1 cellular context compared by ENCODE assay signal in genomic region chr16:15608398-15609285, GRCh38.
A peak's percentile ranks its signal among the peaks of the same experiment; 100 is the strongest.
TF ChIP-seq lines count a peak whose summit lies in the region.

No MANE protein-coding gene starts in this region.

TF ChIP-seq in HepG2, 621 proteins besides CTCF, POLR2A, EP300 and RAD21 (continued from another document and continues in another):
- TF ChIP-seq FOXK2 (IDR thresholded peaks at IDR 0.05) (peak; percentile 48; the same call in 1 of the 2 replicates), GABPA (IDR thresholded peaks at IDR 0.05; ENCODE audit: low read depth, low read length) (no peak), GABPA (CRISPR knock-in tag; IDR thresholded peaks at IDR 0.05; ENCODE audit: low read depth) (peak; percentile 65), SP5 (CRISPR knock-in tag; IDR thresholded peaks at IDR 0.05; ENCODE audit: borderline replicate concordance, low read depth) (peak; percentile 52; the same call in 1 of the 2 replicates), KLF12 (CRISPR knock-in tag; IDR thresholded peaks at IDR 0.05; ENCODE audit: borderline replicate concordance) (no peak), NONO (IDR thresholded peaks at IDR 0.05) (no peak), NONO (CRISPR knock-in tag; conservative IDR thresholded peaks at IDR 0.05) (0 out of 2 replicates have a peak, but pooled peaks have one; percentile 48), NFKBIZ (CRISPR knock-in tag; IDR thresholded peaks at IDR 0.05) (0 out of 2 replicates have a peak, but pooled peaks have one; percentile 59), KLF9 (CRISPR knock-in tag; IDR thresholded peaks at IDR 0.05; ENCODE audit: low read depth) (peak; percentile 58; the same call in 1 of the 2 replicates), ZBTB8A (CRISPR knock-in tag; IDR thresholded peaks at IDR 0.05; ENCODE audit: borderline replicate concordance, low read depth) (no peak), TBL1XR1 (IDR thresholded peaks at IDR 0.05; ENCODE audit: borderline replicate concordance, low read length, partially characterized antibody) (peak; percentile 94), ZNF362 (CRISPR knock-in tag; IDR thresholded peaks at IDR 0.05; ENCODE audit: borderline replicate concordance) (peak; percentile 98), KMT2B (CRISPR knock-in tag; IDR thresholded peaks at IDR 0.05) (no peak), SOX6 (IDR thresholded peaks at IDR 0.05) (no peak), SOX6 (CRISPR knock-in tag; IDR thresholded peaks at IDR 0.05) (peak; percentile 93), HIVEP1 (CRISPR knock-in tag; IDR thresholded peaks at IDR 0.05) (0 out of 2 replicates have a peak, but pooled peaks have one; percentile 20), ATF7 (IDR thresholded peaks at IDR 0.05) (peak; percentile 36; the same call in 1 of the 2 replicates), ATF7 (CRISPR knock-in tag; IDR thresholded peaks at IDR 0.05) (no peak; the same call in 1 of the 2 replicates), ZFP82 (CRISPR knock-in tag; IDR thresholded peaks at IDR 0.05; ENCODE audit: borderline replicate concordance) (peak; percentile 86), PHF21A (CRISPR knock-in tag; IDR thresholded peaks at IDR 0.05) (peak; percentile 95), SMAD1 (CRISPR knock-in tag; IDR thresholded peaks at IDR 0.05; ENCODE audit: borderline replicate concordance, low read depth) (no peak), SOX13 (IDR thresholded peaks at IDR 0.05) (peak; percentile 55; the same call in 1 of the 2 replicates), SOX13 (CRISPR knock-in tag; conservative IDR thresholded peaks at IDR 0.05 in 1 of 2, IDR thresholded peaks at IDR 0.05 in 1 of 2) (peak in 1 of 2 experiments; percentile 86; a peak in 2 of 4 replicates), ZNF652 (CRISPR knock-in tag; IDR thresholded peaks at IDR 0.05; ENCODE audit: borderline replicate concordance, low read depth) (peak; percentile 40; the same call in 1 of the 2 replicates), MAFK (conservative IDR thresholded peaks at IDR 0.05 in 1 of 2, IDR thresholded peaks at IDR 0.05 in 1 of 2; ENCODE audit: low read length in 2 of 2) (peak; percentile 85), PCBP2 (optimal IDR thresholded peaks at IDR 0.05; ENCODE audit: low read depth, low read length, poor library complexity, severe bottlenecking) (no peak), GFI1 (CRISPR knock-in tag; IDR thresholded peaks at IDR 0.05; ENCODE audit: borderline replicate concordance) (peak; percentile 99), ZBTB21 (CRISPR knock-in tag; IDR thresholded peaks at IDR 0.05) (no peak), SMC3 (IDR thresholded peaks at IDR 0.05; ENCODE audit: low read length) (peak; percentile 64), ZNF839 (CRISPR knock-in tag; IDR thresholded peaks at IDR 0.05; ENCODE audit: borderline replicate concordance) (no peak), ZNF562 (CRISPR knock-in tag; IDR thresholded peaks at IDR 0.05; ENCODE audit: borderline replicate concordance) (no peak), ZFP90 (CRISPR knock-in tag; IDR thresholded peaks at IDR 0.05; ENCODE audit: borderline replicate concordance) (no peak), ISL2 (CRISPR knock-in tag; IDR thresholded peaks at IDR 0.05) (peak; percentile 62; the same call in 1 of the 2 replicates), ETV5 (CRISPR knock-in tag; IDR thresholded peaks at IDR 0.05; ENCODE audit: borderline replicate concordance) (peak; percentile 58; the same call in 1 of the 2 replicates), FOXJ3 (CRISPR knock-in tag; IDR thresholded peaks at IDR 0.05; ENCODE audit: borderline replicate concordance) (peak; percentile 93; the same call in 1 of the 2 replicates), PPARG (CRISPR knock-in tag; conservative IDR thresholded peaks at IDR 0.05) (peak; percentile 85), DR1 (CRISPR knock-in tag; IDR thresholded peaks at IDR 0.05) (no peak), ZMYM4 (CRISPR knock-in tag; IDR thresholded peaks at IDR 0.05) (peak; percentile 20; the same call in 1 of the 2 replicates), HNRNPLL (IDR thresholded peaks at IDR 0.05; ENCODE audit: low read depth, low read length, poor library complexity, severe bottlenecking) (no peak), ZNF350 (CRISPR knock-in tag; IDR thresholded peaks at IDR 0.05; ENCODE audit: borderline replicate concordance, low read depth) (0 out of 2 replicates have a peak, but pooled peaks have one; percentile 21), LCORL (IDR thresholded peaks at IDR 0.05) (peak; percentile 89), LCORL (CRISPR knock-in tag; IDR thresholded peaks at IDR 0.05) (peak; percentile 35; the same call in 1 of the 2 replicates), ZNF558 (CRISPR knock-in tag; IDR thresholded peaks at IDR 0.05; ENCODE audit: borderline replicate concordance) (no peak), NR2C2 (CRISPR knock-in tag; IDR thresholded peaks at IDR 0.05; ENCODE audit: borderline replicate concordance) (peak; percentile 55; the same call in 1 of the 2 replicates), ZNF3 (CRISPR knock-in tag; IDR thresholded peaks at IDR 0.05) (peak; percentile 57; the same call in 1 of the 2 replicates), ETS1 (CRISPR knock-in tag; IDR thresholded peaks at IDR 0.05) (peak; percentile 62; the same call in 1 of the 2 replicates), WIZ (CRISPR knock-in tag; IDR thresholded peaks at IDR 0.05) (peak; percentile 42; the same call in 1 of the 2 replicates), ZNF850 (CRISPR knock-in tag; conservative IDR thresholded peaks at IDR 0.05) (0 out of 2 replicates have a peak, but pooled peaks have one; percentile 51)
- TF ChIP-seq, protein P1, sequence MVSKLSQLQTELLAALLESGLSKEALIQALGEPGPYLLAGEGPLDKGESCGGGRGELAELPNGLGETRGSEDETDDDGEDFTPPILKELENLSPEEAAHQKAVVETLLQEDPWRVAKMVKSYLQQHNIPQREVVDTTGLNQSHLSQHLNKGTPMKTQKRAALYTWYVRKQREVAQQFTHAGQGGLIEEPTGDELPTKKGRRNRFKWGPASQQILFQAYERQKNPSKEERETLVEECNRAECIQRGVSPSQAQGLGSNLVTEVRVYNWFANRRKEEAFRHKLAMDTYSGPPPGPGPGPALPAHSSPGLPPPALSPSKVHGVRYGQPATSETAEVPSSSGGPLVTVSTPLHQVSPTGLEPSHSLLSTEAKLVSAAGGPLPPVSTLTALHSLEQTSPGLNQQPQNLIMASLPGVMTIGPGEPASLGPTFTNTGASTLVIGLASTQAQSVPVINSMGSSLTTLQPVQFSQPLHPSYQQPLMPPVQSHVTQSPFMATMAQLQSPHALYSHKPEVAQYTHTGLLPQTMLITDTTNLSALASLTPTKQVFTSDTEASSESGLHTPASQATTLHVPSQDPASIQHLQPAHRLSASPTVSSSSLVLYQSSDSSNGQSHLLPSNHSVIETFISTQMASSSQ (IDR thresholded peaks at IDR 0.05; ENCODE audit: low read depth), result peak; percentile 62; the same call in 1 of the 2 replicates
- TF ChIP-seq, protein P1 (CRISPR knock-in tag; IDR thresholded peaks at IDR 0.05; ENCODE audit: borderline replicate concordance), result no peak; the same call in 1 of the 2 replicates
- TF ChIP-seq, protein P2, sequence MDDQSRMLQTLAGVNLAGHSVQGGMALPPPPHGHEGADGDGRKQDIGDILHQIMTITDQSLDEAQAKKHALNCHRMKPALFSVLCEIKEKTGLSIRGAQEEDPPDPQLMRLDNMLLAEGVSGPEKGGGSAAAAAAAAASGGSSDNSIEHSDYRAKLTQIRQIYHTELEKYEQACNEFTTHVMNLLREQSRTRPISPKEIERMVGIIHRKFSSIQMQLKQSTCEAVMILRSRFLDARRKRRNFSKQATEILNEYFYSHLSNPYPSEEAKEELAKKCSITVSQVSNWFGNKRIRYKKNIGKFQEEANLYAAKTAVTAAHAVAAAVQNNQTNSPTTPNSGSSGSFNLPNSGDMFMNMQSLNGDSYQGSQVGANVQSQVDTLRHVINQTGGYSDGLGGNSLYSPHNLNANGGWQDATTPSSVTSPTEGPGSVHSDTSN (CRISPR knock-in tag; IDR thresholded peaks at IDR 0.05; ENCODE audit: borderline replicate concordance), result no peak
- TF ChIP-seq, protein P3, sequence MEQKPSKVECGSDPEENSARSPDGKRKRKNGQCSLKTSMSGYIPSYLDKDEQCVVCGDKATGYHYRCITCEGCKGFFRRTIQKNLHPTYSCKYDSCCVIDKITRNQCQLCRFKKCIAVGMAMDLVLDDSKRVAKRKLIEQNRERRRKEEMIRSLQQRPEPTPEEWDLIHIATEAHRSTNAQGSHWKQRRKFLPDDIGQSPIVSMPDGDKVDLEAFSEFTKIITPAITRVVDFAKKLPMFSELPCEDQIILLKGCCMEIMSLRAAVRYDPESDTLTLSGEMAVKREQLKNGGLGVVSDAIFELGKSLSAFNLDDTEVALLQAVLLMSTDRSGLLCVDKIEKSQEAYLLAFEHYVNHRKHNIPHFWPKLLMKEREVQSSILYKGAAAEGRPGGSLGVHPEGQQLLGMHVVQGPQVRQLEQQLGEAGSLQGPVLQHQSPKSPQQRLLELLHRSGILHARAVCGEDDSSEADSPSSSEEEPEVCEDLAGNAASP (CRISPR knock-in tag; IDR thresholded peaks at IDR 0.05; ENCODE audit: borderline replicate concordance), result 0 out of 2 replicates have a peak, but pooled peaks have one; percentile 42
- TF ChIP-seq, protein P4, sequence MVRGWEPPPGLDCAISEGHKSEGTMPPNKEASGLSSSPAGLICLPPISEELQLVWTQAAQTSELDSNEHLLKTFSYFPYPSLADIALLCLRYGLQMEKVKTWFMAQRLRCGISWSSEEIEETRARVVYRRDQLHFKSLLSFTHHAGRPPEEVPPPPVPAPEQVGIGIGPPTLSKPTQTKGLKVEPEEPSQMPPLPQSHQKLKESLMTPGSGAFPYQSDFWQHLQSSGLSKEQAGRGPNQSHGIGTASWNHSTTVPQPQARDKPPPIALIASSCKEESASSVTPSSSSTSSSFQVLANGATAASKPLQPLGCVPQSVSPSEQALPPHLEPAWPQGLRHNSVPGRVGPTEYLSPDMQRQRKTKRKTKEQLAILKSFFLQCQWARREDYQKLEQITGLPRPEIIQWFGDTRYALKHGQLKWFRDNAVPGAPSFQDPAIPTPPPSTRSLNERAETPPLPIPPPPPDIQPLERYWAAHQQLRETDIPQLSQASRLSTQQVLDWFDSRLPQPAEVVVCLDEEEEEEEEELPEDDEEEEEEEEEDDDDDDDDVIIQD (CRISPR knock-in tag; IDR thresholded peaks at IDR 0.05; ENCODE audit: low read depth), result peak; percentile 97
- TF ChIP-seq, protein P5, sequence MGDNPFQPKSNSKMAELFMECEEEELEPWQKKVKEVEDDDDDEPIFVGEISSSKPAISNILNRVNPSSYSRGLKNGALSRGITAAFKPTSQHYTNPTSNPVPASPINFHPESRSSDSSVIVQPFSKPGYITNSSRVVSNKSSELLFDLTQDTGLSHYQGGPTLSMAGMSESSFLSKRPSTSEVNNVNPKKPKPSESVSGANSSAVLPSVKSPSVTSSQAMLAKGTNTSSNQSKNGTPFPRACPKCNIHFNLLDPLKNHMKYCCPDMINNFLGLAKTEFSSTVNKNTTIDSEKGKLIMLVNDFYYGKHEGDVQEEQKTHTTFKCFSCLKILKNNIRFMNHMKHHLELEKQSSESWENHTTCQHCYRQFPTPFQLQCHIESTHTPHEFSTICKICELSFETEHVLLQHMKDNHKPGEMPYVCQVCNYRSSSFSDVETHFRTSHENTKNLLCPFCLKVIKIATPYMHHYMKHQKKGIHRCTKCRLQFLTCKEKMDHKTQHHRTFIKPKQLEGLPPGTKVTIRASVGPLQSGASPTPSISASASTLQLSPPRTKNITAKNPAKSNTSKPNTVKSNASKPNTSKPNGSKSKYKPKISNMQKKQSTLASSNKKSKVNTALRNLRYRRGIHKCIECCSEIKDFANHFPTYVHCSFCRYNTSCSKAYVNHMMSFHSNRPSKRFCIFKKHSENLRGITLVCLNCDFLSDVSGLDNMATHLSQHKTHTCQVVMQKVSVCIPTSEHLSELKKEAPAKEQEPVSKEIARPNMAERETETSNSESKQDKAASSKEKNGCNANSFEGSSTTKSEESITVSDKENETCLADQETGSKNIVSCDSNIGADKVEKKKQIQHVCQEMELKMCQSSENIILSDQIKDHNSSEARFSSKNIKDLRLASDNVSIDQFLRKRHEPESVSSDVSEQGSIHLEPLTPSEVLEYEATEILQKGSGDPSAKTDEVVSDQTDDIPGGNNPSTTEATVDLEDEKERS (CRISPR knock-in tag; IDR thresholded peaks at IDR 0.05), result 0 out of 2 replicates have a peak, but pooled peaks have one; percentile 13
- TF ChIP-seq, protein P6, sequence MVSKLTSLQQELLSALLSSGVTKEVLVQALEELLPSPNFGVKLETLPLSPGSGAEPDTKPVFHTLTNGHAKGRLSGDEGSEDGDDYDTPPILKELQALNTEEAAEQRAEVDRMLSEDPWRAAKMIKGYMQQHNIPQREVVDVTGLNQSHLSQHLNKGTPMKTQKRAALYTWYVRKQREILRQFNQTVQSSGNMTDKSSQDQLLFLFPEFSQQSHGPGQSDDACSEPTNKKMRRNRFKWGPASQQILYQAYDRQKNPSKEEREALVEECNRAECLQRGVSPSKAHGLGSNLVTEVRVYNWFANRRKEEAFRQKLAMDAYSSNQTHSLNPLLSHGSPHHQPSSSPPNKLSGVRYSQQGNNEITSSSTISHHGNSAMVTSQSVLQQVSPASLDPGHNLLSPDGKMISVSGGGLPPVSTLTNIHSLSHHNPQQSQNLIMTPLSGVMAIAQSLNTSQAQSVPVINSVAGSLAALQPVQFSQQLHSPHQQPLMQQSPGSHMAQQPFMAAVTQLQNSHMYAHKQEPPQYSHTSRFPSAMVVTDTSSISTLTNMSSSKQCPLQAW (CRISPR knock-in tag; IDR thresholded peaks at IDR 0.05), result peak; percentile 1; the same call in 1 of the 2 replicates
